In genomic region chr11:29317669-29318068, GRCh38 we compare ENCODE assay signal across 1 cellular context.
TF ChIP-seq lines count a peak whose summit lies in the region.

No MANE protein-coding gene starts in this region.

TF ChIP-seq in SK-N-SH treated with all-trans-retinoic acid at 6 μM for 48 hours, 23 proteins besides CTCF, POLR2A, EP300 and RAD21 (continued from another document):
- TF ChIP-seq CSRNP3 (CRISPR knock-in tag; IDR thresholded peaks at IDR 0.05) (no peak), ZNF565 (CRISPR knock-in tag; conservative IDR thresholded peaks at IDR 0.05; ENCODE audit: low read depth) (no peak), GLIS3 (CRISPR knock-in tag; IDR thresholded peaks at IDR 0.05) (no peak), RARB (CRISPR knock-in tag; IDR thresholded peaks at IDR 0.05) (no peak)
